ENCODE assay signal across 8 cellular contexts in the genomic region with DNA sequence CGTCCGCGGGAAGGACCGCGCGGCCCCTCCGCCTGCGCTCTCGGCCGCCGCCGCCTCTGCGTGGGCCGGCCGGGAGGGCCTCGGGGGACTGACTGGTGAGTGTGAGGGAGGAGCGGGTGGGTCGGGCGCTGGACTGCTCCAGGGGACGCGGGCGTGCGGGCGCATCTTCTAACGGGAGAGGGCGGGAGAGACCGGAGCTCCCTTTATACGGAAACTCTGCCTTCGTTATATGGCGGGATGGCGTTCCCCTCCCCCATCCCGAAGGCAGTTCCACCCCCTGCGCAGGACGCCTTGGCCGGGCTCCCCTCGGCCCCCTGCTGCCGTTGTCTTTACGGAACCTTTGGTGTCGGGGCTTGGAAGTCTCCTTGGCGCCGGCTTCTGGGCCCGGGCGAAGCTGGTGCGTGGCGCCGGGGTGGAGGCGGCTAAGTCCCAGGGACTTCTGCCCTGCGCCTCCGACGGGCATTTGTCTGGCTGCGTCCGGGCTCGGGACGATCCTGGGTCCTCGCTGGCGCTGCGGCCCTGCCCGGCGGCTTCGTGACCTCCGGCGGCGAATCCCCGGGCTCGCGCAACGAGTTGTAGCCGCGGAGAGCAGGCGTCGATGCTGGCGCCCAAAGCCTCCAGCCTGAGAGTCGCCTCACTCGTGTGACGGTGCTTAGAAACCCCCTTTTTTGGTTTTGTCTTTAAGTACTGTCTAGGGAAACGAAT. TPM values are rescaled to one million over a fixed set of nuclear protein-coding genes. Genes with fewer than 3 reads are reported as not detected.
A peak's percentile ranks its signal among the peaks of the same experiment; 100 is the strongest.
DNase-seq lines count a peak whose midpoint lies in the region; ATAC-seq, FAIRE-seq and TF ChIP-seq lines count a peak whose summit lies in the region.

No MANE protein-coding gene starts in this region.

- no peaks in the 10 kb centered on the region for H3K36me3 ChIP-seq in GM06990 (ENCODE audit: control insufficient read depth, insufficient read depth, low read length)

- no peak for FAIRE-seq in urothelium cell line (lab: Jason Lieb, UNC)

- no peaks in the 10 kb centered on the region for H3K27me3 ChIP-seq in GM06990 (replicated peaks; ENCODE audit: control insufficient read depth, insufficient read depth, low read length)
- no peaks in the 10 kb centered on the region for H3K27me3 ChIP-seq in H9 (ENCODE audit: insufficient read depth, low read length)

- no peak for TF ChIP-seq CTCF in GM06990 (IDR thresholded peaks at IDR 0.05; ENCODE audit: insufficient read depth, low read length, poor library complexity, severe bottlenecking)
- TF ChIP-seq CTCF in H9 (conservative IDR thresholded peaks at IDR 0.05), result no peak

- no peak overlapping the region for H3K23ac ChIP-seq in H9 (ENCODE audit: insufficient read length, low read depth, low read length)

- ATAC-seq in T-cell (replicated peaks in 1 of 4) (peak; percentile 47 to 57 (median 56)), left cardiac atrium (peak; percentile 66 to 80)

- H2BK15ac ChIP-seq in H9 (ENCODE audit: low read depth, low read length), result no peak overlapping the region

- no peak overlapping the region for H3K4ac ChIP-seq in H9 (ENCODE audit: low read depth, low read length)

- H3K4me1 ChIP-seq in H9 (ENCODE audit: insufficient read depth, low read length), result no peaks in the 10 kb centered on the region

- H2BK12ac ChIP-seq in H9 (ENCODE audit: insufficient read length, low read depth, low read length), result no peak overlapping the region

- H3K9ac ChIP-seq in H9 (ENCODE audit: extremely low read depth, insufficient read length, low read length), result peak overlapping the region; percentile 87

- no CpG with 5 or more reads among the region's 76 CpGs for WGBS in H9 (ENCODE audit: extremely low coverage, insufficient read length, low lambda C conversion rate)
- 0% methylated on average over 63 to 76 of the region's 76 CpGs for WGBS in adipose tissue, 3 donors

- no peak overlapping the region for H2AFZ ChIP-seq in H9 (ENCODE audit: low read length)

- intact Hi-C loops in left cardiac atrium (cut with DNase I), result no loop called here
- intact Hi-C loops in posterior vena cava (cut with DNase I), result loop anchor here (5.0 to 10.0 kb wide), 2 partner anchors 176 to 241 kb away; partner anchors contain the start of genes ACTL6A (in 1 of the 2) and PIK3CA (in 1 of the 2)

- H3K79me1 ChIP-seq in H9 (ENCODE audit: insufficient read depth, low read depth, low read length, poor library complexity, severe bottlenecking), result no peaks in the 10 kb centered on the region

- H2BK120ac ChIP-seq in H9 (ENCODE audit: low read depth, low read length, poor library complexity, severe bottlenecking), result no peak overlapping the region

- H3K9me3 Mint-ChIP-seq in H9, result no peaks in the 10 kb centered on the region
- no peaks in the 10 kb centered on the region for H3K9me3 Mint-ChIP-seq in T-cell

- no peak overlapping the region for H3K56ac ChIP-seq in H9 (ENCODE audit: insufficient read length, low read depth, low read length)

- CTCF ChIA-PET in T-cell (lab: Charles Lee), result interaction anchor here (0.6 to 1.8 kb wide), 10 partner anchors 8 to 385 kb away, joined by 3 to 8 read pairs (median 6); partner anchors contain the start of genes ACTL6A (in 1 of the 2), MFN1 (in 1 of the 2), NDUFB5 (in 1 of the 2) and PIK3CA (in 1 of the 2)

- H3K4me1 Mint-ChIP-seq in H9, result peaks cover 20 to 24% of the 10 kb centered on the region in 2 experiments
- peaks cover 34 to 44% (median 40%) of the 10 kb centered on the region in 3 donors for H3K4me1 Mint-ChIP-seq in T-cell

- H4K20me1 ChIP-seq in H9 (ENCODE audit: control insufficient read depth, insufficient read depth, insufficient read length), result no peaks in the 10 kb centered on the region

- H3K79me2 ChIP-seq in H9 (ENCODE audit: insufficient read depth, low read length), result peaks cover 11% of the 10 kb centered on the region; the same call in 1 of the 2 replicates

- peaks cover 5 to 21% (median 20%) of the 10 kb centered on the region in 3 experiments; a peak in 6 of 7 replicates for H3K36me3 Mint-ChIP-seq in H9 (ENCODE audit: insufficient read depth in 1 of 3, low read depth in 3 of 3)
- peaks cover 7% of the 10 kb centered on the region for H3K36me3 Mint-ChIP-seq in T-cell

- H3K23me2 ChIP-seq in H9 (ENCODE audit: insufficient read length, low read depth, low read length, poor library complexity, severe bottlenecking), result peaks cover 5% of the 10 kb centered on the region

- H3K27ac Mint-ChIP-seq in H9, result peak overlapping the region; percentile 57 to 89 (median 85); a peak in 5 of 7 replicates
- H3K27ac Mint-ChIP-seq in T-cell, result peak overlapping the region; percentile 93 to 94

- no peak overlapping the region for H2BK5ac ChIP-seq in H9 (ENCODE audit: insufficient read length, low read length)

- H3K27ac ChIP-seq in H9 (ENCODE audit: insufficient read length, low read depth, low read length) (no peak overlapping the region), adipose tissue (ENCODE audit: low read depth, low read length) (peak overlapping the region; percentile 75)

- no peak overlapping the region for H2AK5ac ChIP-seq in H9 (ENCODE audit: insufficient read length, low read length)

- peak overlapping the region; percentile 78 for H3K18ac ChIP-seq in H9 (ENCODE audit: insufficient read length, low read depth, low read length)

- DNase-seq in GM06990 (ENCODE audit: extremely low read depth, insufficient read length), result peak; percentile 80
- DNase-seq in H9, result peak; percentile 59
- DNase-seq in LoVo (ENCODE audit: low spot score), result peak; percentile 50
- peak; percentile 31 to 65 (median 50) for DNase-seq in T-cell
- DNase-seq in left cardiac atrium, result peak; percentile 83
- DNase-seq in posterior vena cava (ENCODE audit: low spot score), result peak; percentile 93
- peak; percentile 70 for DNase-seq in urothelium cell line (ENCODE audit: low spot score)

- H3T11ph ChIP-seq in H9 (ENCODE audit: low read length), result no peak overlapping the region

- no peaks in the 10 kb centered on the region for H3K9me3 ChIP-seq in H9 (ENCODE audit: control insufficient read depth, low read depth, low read length)

- no peak overlapping the region for H2BK20ac ChIP-seq in H9 (ENCODE audit: low read depth, low read length, poor library complexity, severe bottlenecking)

- peak overlapping the region; percentile 68 for H3K4me3 ChIP-seq in GM06990 (replicated peaks; ENCODE audit: low read depth, low read length)

- H3K4me3 Mint-ChIP-seq in H9 (peak overlapping the region; percentile 88 to 93), T-cell (peak overlapping the region; percentile 86 to 91 (median 91))

- POLR2A ChIA-PET in T-cell (lab: Charles Lee), result interaction anchor here (0.6 to 1.4 kb wide), 4 partner anchors 22 to 227 kb away, joined by 3 to 4 read pairs (median 3); no protein-coding TSS in a partner anchor

- H3K14ac ChIP-seq in H9 (ENCODE audit: insufficient read depth, low read length), result peak overlapping the region; percentile 98

- peak overlapping the region; percentile 61 for H3K4me2 ChIP-seq in H9 (ENCODE audit: insufficient read depth, insufficient read length, low read length)

- no peak overlapping the region for H4K91ac ChIP-seq in H9 (ENCODE audit: insufficient read length, low read depth, low read length)

- peaks cover 13% of the 10 kb centered on the region for H3K27me3 Mint-ChIP-seq in H9 (ENCODE audit: low read depth)
- no peaks in the 10 kb centered on the region for H3K27me3 Mint-ChIP-seq in T-cell

- H4K8ac ChIP-seq in H9 (replicated peaks; ENCODE audit: insufficient read length, low read depth, low read length), result no peak overlapping the region

- no peak overlapping the region for H4K5ac ChIP-seq in H9 (ENCODE audit: insufficient read length, low read depth, low read length)

RNA-seq across cellular contexts. Expression of gene ZNF639, which starts 0.5 kb away (rescaled TPM):
- total RNA-seq in H9 (2021) (44.1 and 44.7 TPM in 2 replicates), T-cell (10 to 100 TPM; 35.1 to 74.9 (median 36.5) TPM), left cardiac atrium (10 to 100 TPM; 23.5 to 39.4 TPM), posterior vena cava (10 to 100 TPM; 31.6 to 40.9 TPM)
- 10 to 100 TPM; 10.7 to 17.5 (median 14.5) TPM for polyA plus RNA-seq in adipose tissue

RNA-seq across cellular contexts. Expression of gene MFN1, which starts 24.2 kb away (rescaled TPM):
- total RNA-seq in H9 (2021) (45.2 and 46.0 TPM in 2 replicates), T-cell (10 to 100 TPM; 38.8 to 44.4 (median 40.7) TPM), left cardiac atrium (10 to 100 TPM; 68.4 to 86.1 TPM), posterior vena cava (10 to 100 TPM; 45.1 to 51.2 TPM)
- 10 to 100 TPM; 11.5 to 16.5 (median 14.8) TPM for polyA plus RNA-seq in adipose tissue

Comparison
In these comparisons a context has a peak if more than half of its experiments do, and no peak if none do; other contexts are left out.
1. intact Hi-C loops: an anchor here in posterior vena cava (5.0 to 10.0 kb wide); none called in left cardiac atrium.